1 cellular context compared by ENCODE assay signal in genomic region chr7:129719980-129720732, GRCh38.
TF ChIP-seq lines count a peak whose summit lies in the region.

No MANE protein-coding gene starts in this region.

TF ChIP-seq in K562, 482 proteins besides CTCF, POLR2A, EP300 and RAD21 (continued from another document and continues in another):
- TF ChIP-seq MLX (CRISPR knock-in tag; conservative IDR thresholded peaks at IDR 0.05) = 0 out of 4 replicates have a peak, but pooled peaks of 1 of the 2 experiments have one; percentile 39
- peak; percentile 89; the same call in 1 of the 2 replicates for TF ChIP-seq MYNN (IDR thresholded peaks at IDR 0.05)
- no peak for TF ChIP-seq MYNN (CRISPR knock-in tag; IDR thresholded peaks at IDR 0.05)
- peak; percentile 84; the same call in 1 of the 2 replicates for TF ChIP-seq NFXL1 (CRISPR knock-in tag; IDR thresholded peaks at IDR 0.05)
- TF ChIP-seq ID3 (CRISPR knock-in tag; IDR thresholded peaks at IDR 0.05) = no peak
- peak; percentile 95 for TF ChIP-seq ID3 (tag; IDR thresholded peaks at IDR 0.05)
- peak; percentile 98 for TF ChIP-seq MAFF (IDR thresholded peaks at IDR 0.05; ENCODE audit: low read length)
- TF ChIP-seq ZNF511 (CRISPR knock-in tag; IDR thresholded peaks at IDR 0.05) = no peak
- peak; percentile 100 for TF ChIP-seq NFE2 (IDR thresholded peaks at IDR 0.05; ENCODE audit: low read depth)
- 0 out of 2 replicates have a peak, but pooled peaks have one; percentile 38 for TF ChIP-seq ZNF586 (CRISPR knock-in tag; conservative IDR thresholded peaks at IDR 0.05)
- no peak for TF ChIP-seq USF2 (CRISPR knock-in tag; IDR thresholded peaks at IDR 0.05)
- peak; percentile 93 for TF ChIP-seq BCOR (IDR thresholded peaks at IDR 0.05)
- TF ChIP-seq HSF4 (CRISPR knock-in tag; IDR thresholded peaks at IDR 0.05; ENCODE audit: borderline replicate concordance) = peak; percentile 82; the same call in 1 of the 2 replicates
- TF ChIP-seq PKNOX1 (IDR thresholded peaks at IDR 0.05) = peak; percentile 20; the same call in 1 of the 2 replicates
- TF ChIP-seq ZNF76 (CRISPR knock-in tag; IDR thresholded peaks at IDR 0.05; ENCODE audit: borderline replicate concordance) = no peak
- peak; percentile 96 for TF ChIP-seq MAX (CRISPR knock-in tag; IDR thresholded peaks at IDR 0.05)
- TF ChIP-seq GMEB1 (CRISPR knock-in tag; IDR thresholded peaks at IDR 0.05) = peak; percentile 51; the same call in 1 of the 2 replicates
- TF ChIP-seq HIVEP1 (CRISPR knock-in tag; IDR thresholded peaks at IDR 0.05) = peak; percentile 89; the same call in 1 of the 2 replicates
- no peak for TF ChIP-seq CHD1 (IDR thresholded peaks at IDR 0.05; ENCODE audit: low read length)
- peak; percentile 84; the same call in 1 of the 2 replicates for TF ChIP-seq BCL6 (CRISPR knock-in tag; IDR thresholded peaks at IDR 0.05)
- TF ChIP-seq ELF4 (CRISPR knock-in tag; IDR thresholded peaks at IDR 0.05) = peak; percentile 93; the same call in 1 of the 2 replicates
- TF ChIP-seq NR4A1 (CRISPR knock-in tag; IDR thresholded peaks at IDR 0.05) = no peak
- TF ChIP-seq NR4A1 (tag; IDR thresholded peaks at IDR 0.05) = peak; percentile 97
- TF ChIP-seq HLTF (IDR thresholded peaks at IDR 0.05) = peak; percentile 96
- TF ChIP-seq FIP1L1 (IDR thresholded peaks at IDR 0.05; ENCODE audit: low read depth, low read length, poor library complexity, severe bottlenecking) = no peak
- TF ChIP-seq HES1 (IDR thresholded peaks at IDR 0.05; ENCODE audit: low read depth) = peak; percentile 95
- no peak for TF ChIP-seq E4F1 (CRISPR knock-in tag; IDR thresholded peaks at IDR 0.05; ENCODE audit: borderline replicate concordance)
- TF ChIP-seq ZNF449 (CRISPR knock-in tag; IDR thresholded peaks at IDR 0.05) = peak; percentile 85
- TF ChIP-seq SP1 (CRISPR knock-in tag; IDR thresholded peaks at IDR 0.05) = 0 out of 2 replicates have a peak, but pooled peaks have one; percentile 44
- peak; percentile 78; the same call in 1 of the 2 replicates for TF ChIP-seq ARID4B (CRISPR knock-in tag; IDR thresholded peaks at IDR 0.05)
- peak; percentile 98 for TF ChIP-seq ZNF766 (CRISPR knock-in tag; conservative IDR thresholded peaks at IDR 0.05)
- TF ChIP-seq CEBPG (CRISPR knock-in tag; IDR thresholded peaks at IDR 0.05) = peak; percentile 66
- peak; percentile 48 to 64; a peak in 3 of 4 replicates for TF ChIP-seq CEBPG (tag; conservative IDR thresholded peaks at IDR 0.05 in 1 of 2, IDR thresholded peaks at IDR 0.05 in 1 of 2)
- TF ChIP-seq PBX2 (CRISPR knock-in tag; IDR thresholded peaks at IDR 0.05; ENCODE audit: low read depth) = no peak
- 0 out of 2 replicates have a peak, but pooled peaks have one; percentile 11 for TF ChIP-seq PBX2 (tag; conservative IDR thresholded peaks at IDR 0.05; ENCODE audit: low read depth)
- peak; percentile 66; the same call in 1 of the 2 replicates for TF ChIP-seq ARID3A (IDR thresholded peaks at IDR 0.05; ENCODE audit: borderline replicate concordance, low read depth, low read length)
- peak; percentile 68; the same call in 1 of the 2 replicates for TF ChIP-seq ZNF134 (CRISPR knock-in tag; conservative IDR thresholded peaks at IDR 0.05)
